Comparison of ENCODE assay signal across 8 cellular contexts in genomic region chr6:28880894-28881780, GRCh38. TPM values are rescaled to one million over a fixed set of nuclear protein-coding genes. Genes with fewer than 3 reads are reported as not detected.
DNase-seq lines count a peak whose midpoint lies in the region; ATAC-seq and TF ChIP-seq lines count a peak whose summit lies in the region.

No MANE protein-coding gene starts in this region.

- no peak overlapping the region for H3K23ac ChIP-seq in IMR-90 (ENCODE audit: low read depth, low read length)

- peak overlapping the region; percentile 80 for H3K9ac ChIP-seq in IMR-90 (ENCODE audit: low read depth, low read length)

- in situ Hi-C loops in IMR-90 (cut with MboI; ENCODE audit: low sequenced_read_pairs), result no loop called here

- WGBS in IMR-90 (ENCODE audit: extremely low coverage in 2 of 2, insufficient read length in 1 of 2), 2 experiments, result 1% methylated on average over 14 of the region's 28 CpGs; no CpG with 5 or more reads in 1 of the 2 experiments

- H3K4me3 ChIP-seq in Caco-2 (ENCODE audit: low read depth, low read length) (no peak overlapping the region), IMR-90 (ENCODE audit: insufficient read depth, low read depth, low read length) (peak overlapping the region; percentile 81), RWPE2 (ENCODE audit: severe bottlenecking) (peak overlapping the region; percentile 50), cardiac muscle cell (peak overlapping the region; percentile 45), upper lobe of right lung (peak overlapping the region; percentile 50)

- H3K36me3 ChIP-seq in Caco-2 (ENCODE audit: control insufficient read depth, insufficient read depth, low read length), result no peaks in the 10 kb centered on the region
- H3K36me3 ChIP-seq in IMR-90 (ENCODE audit: control insufficient read depth, insufficient read depth, low read length), result no peaks in the 10 kb centered on the region
- H3K36me3 ChIP-seq in RWPE2 (ENCODE audit: low read depth), result no peaks in the 10 kb centered on the region
- no peaks in the 10 kb centered on the region for H3K36me3 ChIP-seq in cardiac muscle cell
- H3K36me3 ChIP-seq in upper lobe of right lung, result no peaks in the 10 kb centered on the region

- H3K9me1 ChIP-seq in IMR-90 (ENCODE audit: insufficient read depth, low read length), result no peaks in the 10 kb centered on the region

- H3K56ac ChIP-seq in IMR-90 (ENCODE audit: extremely low read depth, insufficient read depth, low read length), result no peak overlapping the region; the same call in 1 of the 2 replicates

- peak overlapping the region; percentile 14 for H2BK5ac ChIP-seq in IMR-90 (ENCODE audit: low read depth, low read length, poor library complexity, severe bottlenecking)

- dilution Hi-C loops in IMR-90 (cut with HindIII; ENCODE audit: low sequenced_read_pairs, unreplicated experiment), result no loop called here

- H2BK20ac ChIP-seq in IMR-90 (ENCODE audit: low read depth, low read length), result 0 out of 2 replicates have a peak overlapping the region, but pooled peaks have one; percentile 15

- H3K4me3 Mint-ChIP-seq in Caco-2 (ENCODE audit: unreplicated experiment), result peak overlapping the region; percentile 81
- H3K4me3 Mint-ChIP-seq in activated naive CD8-positive, alpha-beta T cell treated with anti-CD3 and anti-CD28 coated beads, Interleukin-2, amount 50 U/mL, for 24 hours, result peak overlapping the region; percentile 79
- H3K4me3 Mint-ChIP-seq in osteocyte (ENCODE audit: unreplicated experiment), result peak overlapping the region; percentile 85

- H3K18ac ChIP-seq in IMR-90 (ENCODE audit: low read depth, low read length), result peak overlapping the region; percentile 35

- H3K4me2 ChIP-seq in IMR-90 (ENCODE audit: low read depth, low read length), result peak overlapping the region; percentile 79

- H3K4me1 ChIP-seq in Caco-2 (peaks cover 14% of the 10 kb centered on the region), IMR-90 (ENCODE audit: control insufficient read depth, insufficient read depth, low read length) (no peaks in the 10 kb centered on the region), RWPE2 (ENCODE audit: insufficient read depth, poor library complexity, severe bottlenecking) (peaks cover 3% of the 10 kb centered on the region), cardiac muscle cell (ENCODE audit: low read depth) (no peaks in the 10 kb centered on the region), upper lobe of right lung (no peaks in the 10 kb centered on the region)

- TF ChIP-seq POLR2A in IMR-90 (IDR thresholded peaks at IDR 0.05; ENCODE audit: low read depth, low read length), result no peak

- peak; percentile 98 for ATAC-seq in IMR-90 (ENCODE audit: low read depth)
- peak; percentile 26; the same call in 2 of the 3 replicates for ATAC-seq in RWPE2 (ENCODE audit: low read depth)
- ATAC-seq in activated naive CD8-positive, alpha-beta T cell treated with anti-CD3 and anti-CD28 coated beads, Interleukin-2, amount 50 U/mL, for 24 hours, result peak; percentile 31
- ATAC-seq in upper lobe of right lung, result peak; percentile 58

- H3K27ac Mint-ChIP-seq in Caco-2 (ENCODE audit: unreplicated experiment), result peak overlapping the region; percentile 96
- H3K27ac Mint-ChIP-seq in activated naive CD8-positive, alpha-beta T cell treated with anti-CD3 and anti-CD28 coated beads, Interleukin-2, amount 50 U/mL, for 24 hours, result peak overlapping the region; percentile 93
- peak overlapping the region; percentile 64 for H3K27ac Mint-ChIP-seq in osteocyte (ENCODE audit: unreplicated experiment)

- H3K36me3 Mint-ChIP-seq in Caco-2 (ENCODE audit: insufficient read depth, unreplicated experiment) (peaks cover 10% of the 10 kb centered on the region), osteocyte (ENCODE audit: unreplicated experiment) (no peaks in the 10 kb centered on the region)
- peaks cover 7% of the 10 kb centered on the region for H3K36me3 Mint-ChIP-seq in activated naive CD8-positive, alpha-beta T cell treated with anti-CD3 and anti-CD28 coated beads, Interleukin-2, amount 50 U/mL, for 24 hours (ENCODE audit: low read depth)

- BruUV-seq in Caco-2 (replicated peaks; lab: Mats Ljungman, UMichigan), result no TSS peak
- no TSS peak for BruUV-seq in IMR-90 (replicated peaks; lab: Mats Ljungman, UMichigan)

- TF ChIP-seq CTCF in Caco-2 (IDR thresholded peaks at IDR 0.05; ENCODE audit: insufficient read depth in 1 of 2, low read depth in 1 of 2, low read length in 1 of 2, severe bottlenecking in 1 of 2, unreplicated experiment in 1 of 2), result no peak
- TF ChIP-seq CTCF in IMR-90 (conservative IDR thresholded peaks at IDR 0.05; ENCODE audit: low read depth, low read length), result no peak
- no peak for TF ChIP-seq CTCF in RWPE2 (IDR thresholded peaks at IDR 0.05; ENCODE audit: poor library complexity, severe bottlenecking)
- no peak for TF ChIP-seq CTCF in cardiac muscle cell (IDR thresholded peaks at IDR 0.05; ENCODE audit: low read depth, low read length)
- TF ChIP-seq CTCF in osteocyte (IDR thresholded peaks at IDR 0.05), result no peak
- no peak for TF ChIP-seq CTCF in upper lobe of right lung (IDR thresholded peaks at IDR 0.05)

- peaks cover 4% of the 10 kb centered on the region; the same call in 1 of the 2 replicates for H3K9me3 ChIP-seq in Caco-2
- no peaks in the 10 kb centered on the region for H3K9me3 ChIP-seq in IMR-90 (ENCODE audit: control insufficient read depth, insufficient read depth, low read length)
- no peaks in the 10 kb centered on the region for H3K9me3 ChIP-seq in RWPE2 (ENCODE audit: severe bottlenecking)
- no peaks in the 10 kb centered on the region for H3K9me3 ChIP-seq in cardiac muscle cell (ENCODE audit: low read depth)
- H3K9me3 ChIP-seq in upper lobe of right lung, result no peaks in the 10 kb centered on the region

- H2AK5ac ChIP-seq in IMR-90 (ENCODE audit: low read depth, low read length), result no peak overlapping the region

- no peak overlapping the region for H3K4ac ChIP-seq in IMR-90 (ENCODE audit: low read depth, low read length)

- H3K4me1 Mint-ChIP-seq in Caco-2 (ENCODE audit: low read depth, unreplicated experiment) (peaks cover 18% of the 10 kb centered on the region), osteocyte (ENCODE audit: unreplicated experiment) (peaks cover 10% of the 10 kb centered on the region)
- H3K4me1 Mint-ChIP-seq in activated naive CD8-positive, alpha-beta T cell treated with anti-CD3 and anti-CD28 coated beads, Interleukin-2, amount 50 U/mL, for 24 hours, result peaks cover 36% of the 10 kb centered on the region

- no peak overlapping the region for H2BK120ac ChIP-seq in IMR-90 (ENCODE audit: low read depth, low read length)

- H2BK15ac ChIP-seq in IMR-90 (ENCODE audit: low read depth, low read length), result no peak overlapping the region

- peak overlapping the region; percentile 32; the same call in 1 of the 2 replicates for H4K5ac ChIP-seq in IMR-90 (ENCODE audit: low read depth, low read length)

- H2AFZ ChIP-seq in IMR-90 (replicated peaks; ENCODE audit: low read length, poor library complexity), result peak overlapping the region; percentile 94

- H3K27me3 ChIP-seq in Caco-2 (replicated peaks; ENCODE audit: control insufficient read depth, insufficient read depth, low read length) (no peaks in the 10 kb centered on the region), IMR-90 (ENCODE audit: control insufficient read depth, insufficient read depth, low read length) (peaks cover 3% of the 10 kb centered on the region; the same call in 1 of the 2 replicates), RWPE2 (ENCODE audit: insufficient read depth, poor library complexity, severe bottlenecking) (no peaks in the 10 kb centered on the region), cardiac muscle cell (no peaks in the 10 kb centered on the region), upper lobe of right lung (peaks cover 20% of the 10 kb centered on the region)

- no peaks in the 10 kb centered on the region for H3K79me1 ChIP-seq in IMR-90 (ENCODE audit: low read depth in 1 of 2, low read length in 2 of 2)

- peak overlapping the region in 1 of 2 experiments; percentile 53; a peak in 1 of 4 replicates for H4K8ac ChIP-seq in IMR-90 (ENCODE audit: low read depth in 2 of 2, low read length in 2 of 2)

- H4K91ac ChIP-seq in IMR-90 (ENCODE audit: insufficient read depth, low read depth, low read length), result no peak overlapping the region

- no peak for TF ChIP-seq RAD21 in IMR-90 (IDR thresholded peaks at IDR 0.05; ENCODE audit: low read length)

- intact Hi-C loops in Caco-2 (cut with micrococcal nuclease; ENCODE audit: unreplicated experiment), result no loop called here
- intact Hi-C loops in IMR-90 (cut with micrococcal nuclease), result loop anchor here (1.0 to 5.0 kb wide), 3 partner anchors 18 to 101 kb away; no protein-coding TSS in a partner anchor
- intact Hi-C loops in upper lobe of right lung (cut with DNase I), result no loop called here

- no peaks in the 10 kb centered on the region for H3K27me3 Mint-ChIP-seq in Caco-2 (ENCODE audit: insufficient read depth, unreplicated experiment)
- peaks cover 12% of the 10 kb centered on the region for H3K27me3 Mint-ChIP-seq in activated naive CD8-positive, alpha-beta T cell treated with anti-CD3 and anti-CD28 coated beads, Interleukin-2, amount 50 U/mL, for 24 hours
- peaks cover 32% of the 10 kb centered on the region for H3K27me3 Mint-ChIP-seq in osteocyte (ENCODE audit: unreplicated experiment)

- H4K20me1 ChIP-seq in IMR-90 (ENCODE audit: insufficient read depth, low read length), result no peaks in the 10 kb centered on the region

- CTCF ChIA-PET in Caco-2 (lab: Charles Lee), result no interaction called here
- CTCF ChIA-PET in IMR-90 (lab: Yijun Ruan, JAX), result interaction anchor here (1.2 kb wide), 1 partner anchor 14 kb away, joined by 3 read pairs; no protein-coding TSS in a partner anchor

- H3K9me3 Mint-ChIP-seq in Caco-2 (ENCODE audit: unreplicated experiment) (no peaks in the 10 kb centered on the region), osteocyte (ENCODE audit: unreplicated experiment) (no peaks in the 10 kb centered on the region)
- H3K9me3 Mint-ChIP-seq in activated naive CD8-positive, alpha-beta T cell treated with anti-CD3 and anti-CD28 coated beads, Interleukin-2, amount 50 U/mL, for 24 hours, result peaks cover 11% of the 10 kb centered on the region

- DNase-seq in Caco-2 (peak; percentile 62 to 72), IMR-90 (peak; percentile 75), RWPE2 (ENCODE audit: low spot score) (no peak), cardiac muscle cell (ENCODE audit: low read depth in 1 of 2, low spot score in 1 of 2) (peak; percentile 66 to 80), osteocyte (ENCODE audit: extremely low spot score, unreplicated experiment) (peak; percentile 90), upper lobe of right lung (no peak), GM19240 (ENCODE audit: insufficient read length, low spot score) (no peak)
- peak; percentile 81 for DNase-seq in activated naive CD8-positive, alpha-beta T cell treated with anti-CD3 and anti-CD28 coated beads, Interleukin-2, amount 50 U/mL, for 24 hours

- no peak overlapping the region for H2AK9ac ChIP-seq in IMR-90 (replicated peaks; ENCODE audit: low read depth, low read length, poor library complexity)

- POLR2A ChIA-PET in Caco-2 (lab: Charles Lee), result interaction anchor here (0.7 kb wide), 1 partner anchor 78 kb away, joined by 4 read pairs; no protein-coding TSS in a partner anchor
- POLR2A ChIA-PET in IMR-90 (lab: Charles Lee; ENCODE audit: unreplicated experiment), result no interaction called here

- H3K27ac ChIP-seq in IMR-90 (ENCODE audit: insufficient read depth, low read length), result 0 out of 2 replicates have a peak overlapping the region, but pooled peaks have one; percentile 23
- H3K27ac ChIP-seq in RWPE2 (ENCODE audit: poor library complexity, severe bottlenecking), result no peak overlapping the region
- H3K27ac ChIP-seq in cardiac muscle cell, result no peak overlapping the region
- H3K27ac ChIP-seq in upper lobe of right lung, result no peak overlapping the region

- peak overlapping the region; percentile 63; the same call in 1 of the 2 replicates for H3K14ac ChIP-seq in IMR-90 (replicated peaks; ENCODE audit: low read depth, low read length)

RNA-seq across cellular contexts. Expression of gene TRIM27, which starts 42.6 kb away (rescaled TPM):
- total RNA-seq in Caco-2 (2022) (47.6 and 48.7 TPM in 2 replicates), IMR-90 (2012; rRNA removed) (48.0 TPM in 2 replicates), cardiac muscle cell (90.0 and 105 TPM in 2 replicates), osteocyte (55.7 and 58.3 TPM in 2 replicates), upper lobe of right lung (49.9 TPM)
- polyA plus RNA-seq in IMR-90 (2012; rRNA removed) (43.5 and 44.4 TPM in 2 replicates), cardiac muscle cell (79.2 and 86.5 TPM in 2 replicates)
- polyA plus RNA-seq in IMR-90 (2012; cell fraction: cytosol; rRNA removed), result 21.8 and 26.3 TPM in 2 replicates
- 49.1 and 79.8 TPM in 2 replicates for polyA plus RNA-seq in IMR-90 (2012; cell fraction: nucleus; rRNA removed; ENCODE audit: low replicate concordance)

Comparison
In these comparisons a context has a peak if more than half of its experiments do, and no peak if none do; other contexts are left out.
1. DNase-seq: peak in Caco-2 (2 of 2), IMR-90 (single experiment), activated naive CD8-positive, alpha-beta T cell treated with anti-CD3 and anti-CD28 coated beads, Interleukin-2, amount 50 U/mL, for 24 hours (single experiment), cardiac muscle cell (2 of 2) and osteocyte (single experiment); none in RWPE2 (single experiment), upper lobe of right lung (single experiment) and GM19240 (single experiment).
2. ATAC-seq: peak in every context shown above with its lines; median percentile 98 in IMR-90; 58 in upper lobe of right lung; 31 in activated naive CD8-positive, alpha-beta T cell treated with anti-CD3 and anti-CD28 coated beads, Interleukin-2, amount 50 U/mL, for 24 hours; 26 in RWPE2.
3. Peak in every context shown above with its lines, with median percentiles within 50 percentile points of each other: H3K27ac Mint-ChIP-seq and H3K4me3 Mint-ChIP-seq.